1 cellular context compared by ENCODE assay signal in the genomic region with DNA sequence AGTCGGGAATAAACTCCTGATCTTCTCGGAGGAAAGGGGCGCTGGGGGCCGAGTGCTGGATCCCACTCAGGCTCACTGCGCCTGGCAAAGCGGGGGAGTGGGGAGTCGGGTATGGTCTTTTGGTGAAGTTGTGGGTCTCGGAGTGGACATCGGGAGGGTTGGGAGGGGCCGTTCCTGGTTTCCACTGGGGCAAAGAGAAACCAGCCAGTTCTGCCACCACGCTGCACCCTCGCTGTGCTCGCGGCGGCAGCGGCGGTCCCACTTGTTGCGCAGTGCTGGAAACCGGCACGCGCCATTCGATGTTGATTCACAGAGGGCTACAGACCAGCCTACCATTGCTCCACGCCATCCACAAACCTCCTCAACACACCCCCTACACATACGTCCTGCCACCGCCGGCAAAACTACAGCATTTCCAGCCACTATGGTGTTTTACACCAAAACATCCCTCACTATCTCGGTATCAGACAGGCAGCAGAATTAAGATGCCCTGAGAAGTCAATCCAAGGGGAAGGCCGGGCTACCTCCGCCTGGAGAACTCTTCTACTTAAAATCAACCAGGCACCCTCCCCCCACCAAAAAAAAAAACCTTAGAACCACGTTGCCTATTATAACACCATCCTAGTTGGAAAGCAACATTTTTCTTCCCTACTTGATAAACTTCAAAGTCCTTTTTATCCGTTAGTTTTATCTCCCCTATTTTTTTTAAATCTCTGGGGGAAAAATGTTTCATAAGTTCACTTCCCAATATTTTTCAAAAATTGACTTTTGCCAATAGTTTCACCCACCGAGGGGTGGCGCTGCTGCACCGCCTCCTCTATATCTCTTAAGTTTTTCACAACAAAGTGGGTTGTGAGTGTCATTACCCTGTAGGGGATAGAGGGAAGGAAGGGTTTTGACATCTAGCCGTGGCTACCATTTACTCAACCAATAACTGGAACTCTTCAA.
TF ChIP-seq lines count a peak whose summit lies in the region.

No MANE protein-coding gene starts in this region.

TF ChIP-seq in HepG2, 621 proteins besides CTCF, POLR2A, EP300 and RAD21 (continued from another document and continues in another):
- TF ChIP-seq, protein P1, sequence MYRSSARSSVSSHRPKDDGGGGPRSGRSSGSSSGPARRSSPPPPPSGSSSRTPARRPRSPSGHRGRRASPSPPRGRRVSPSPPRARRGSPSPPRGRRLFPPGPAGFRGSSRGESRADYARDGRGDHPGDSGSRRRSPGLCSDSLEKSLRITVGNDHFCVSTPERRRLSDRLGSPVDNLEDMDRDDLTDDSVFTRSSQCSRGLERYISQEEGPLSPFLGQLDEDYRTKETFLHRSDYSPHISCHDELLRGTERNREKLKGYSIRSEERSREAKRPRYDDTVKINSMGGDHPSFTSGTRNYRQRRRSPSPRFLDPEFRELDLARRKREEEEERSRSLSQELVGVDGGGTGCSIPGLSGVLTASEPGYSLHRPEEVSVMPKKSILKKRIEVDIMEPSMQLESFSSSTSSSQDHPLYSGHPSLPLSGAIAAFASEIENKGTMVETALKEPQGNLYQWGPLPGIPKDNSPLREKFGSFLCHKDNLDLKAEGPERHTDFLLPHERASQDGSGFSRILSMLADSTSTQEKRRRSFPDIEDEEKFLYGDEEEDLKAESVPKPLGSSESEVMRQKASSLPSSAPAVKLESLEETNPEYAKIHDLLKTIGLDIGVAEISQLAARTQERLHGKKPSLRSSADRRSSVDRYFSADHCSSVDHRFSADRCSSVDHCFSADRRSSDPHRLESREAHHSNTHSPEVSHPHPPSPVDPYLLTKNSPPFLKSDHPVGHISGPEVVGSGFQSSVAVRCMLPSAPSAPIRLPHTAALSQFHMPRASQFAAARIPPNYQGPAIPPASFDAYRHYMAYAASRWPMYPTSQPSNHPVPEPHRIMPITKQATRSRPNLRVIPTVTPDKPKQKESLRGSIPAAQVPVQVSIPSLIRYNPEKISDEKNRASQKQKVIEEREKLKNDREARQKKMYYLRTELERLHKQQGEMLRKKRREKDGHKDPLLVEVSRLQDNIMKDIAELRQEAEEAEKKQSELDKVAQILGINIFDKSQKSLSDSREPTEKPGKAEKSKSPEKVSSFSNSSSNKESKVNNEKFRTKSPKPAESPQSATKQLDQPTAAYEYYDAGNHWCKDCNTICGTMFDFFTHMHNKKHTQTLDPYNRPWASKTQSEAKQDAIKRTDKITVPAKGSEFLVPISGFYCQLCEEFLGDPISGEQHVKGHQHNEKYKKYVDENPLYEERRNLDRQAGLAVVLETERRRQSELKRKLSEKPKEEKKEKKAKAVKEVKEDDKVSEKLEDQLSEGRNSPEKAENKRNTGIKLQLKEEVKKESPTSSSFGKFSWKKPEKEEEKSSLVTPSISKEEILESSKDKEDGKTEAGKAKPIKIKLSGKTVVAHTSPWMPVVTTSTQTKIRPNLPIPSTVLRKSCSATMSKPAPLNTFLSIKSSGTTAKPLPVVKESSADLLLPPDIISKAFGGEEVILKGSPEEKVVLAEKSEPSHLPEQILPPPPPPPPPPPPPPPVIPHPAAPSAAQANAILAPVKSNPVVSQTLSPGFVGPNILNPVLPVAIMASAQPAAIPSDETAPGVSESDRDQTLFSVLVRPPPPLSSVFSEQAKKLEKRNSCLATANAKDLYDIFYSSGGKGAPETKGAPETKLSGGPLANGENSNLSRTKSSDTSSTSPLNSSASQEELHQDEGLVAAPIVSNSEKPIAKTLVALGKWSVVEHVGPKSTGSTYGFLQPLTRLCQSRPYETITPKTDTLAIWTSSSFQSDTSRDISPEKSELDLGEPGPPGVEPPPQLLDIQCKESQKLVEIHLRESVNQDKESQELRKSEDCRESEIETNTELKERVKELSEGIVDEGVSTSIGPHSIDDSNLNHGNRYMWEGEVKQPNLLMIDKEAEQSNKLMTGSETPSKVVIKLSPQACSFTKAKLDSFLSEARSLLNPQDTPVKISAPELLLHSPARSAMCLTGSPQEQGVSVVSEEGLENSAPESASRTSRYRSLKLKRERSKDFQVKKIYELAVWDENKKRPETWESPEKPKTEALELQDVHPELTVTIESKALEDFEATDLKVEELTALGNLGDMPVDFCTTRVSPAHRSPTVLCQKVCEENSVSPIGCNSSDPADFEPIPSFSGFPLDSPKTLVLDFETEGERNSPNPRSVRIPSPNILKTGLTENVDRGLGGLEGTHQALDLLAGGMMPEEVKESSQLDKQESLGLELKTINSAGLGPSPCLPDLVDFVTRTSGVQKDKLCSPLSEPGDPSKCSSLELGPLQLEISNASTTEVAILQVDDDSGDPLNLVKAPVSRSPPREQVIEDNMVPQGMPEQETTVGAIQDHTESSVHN (CRISPR knock-in tag; IDR thresholded peaks at IDR 0.05), result 0 out of 2 replicates have a peak, but pooled peaks have one; percentile 37
- TF ChIP-seq NFE2L2 (IDR thresholded peaks at IDR 0.05; ENCODE audit: low read length) (no peak), CBX1 (IDR thresholded peaks at IDR 0.05; ENCODE audit: low read depth) (no peak), SSRP1 (CRISPR knock-in tag; IDR thresholded peaks at IDR 0.05) (no peak), ZNF660 (CRISPR knock-in tag; IDR thresholded peaks at IDR 0.05; ENCODE audit: borderline replicate concordance, low read depth) (no peak), ZNF776 (CRISPR knock-in tag; IDR thresholded peaks at IDR 0.05) (0 out of 2 replicates have a peak, but pooled peaks have one; percentile 51), SAFB2 (CRISPR knock-in tag; IDR thresholded peaks at IDR 0.05; ENCODE audit: borderline replicate concordance, low read depth) (no peak), CBFB (CRISPR knock-in tag; IDR thresholded peaks at IDR 0.05) (no peak), ZNF709 (CRISPR knock-in tag; IDR thresholded peaks at IDR 0.05) (0 out of 2 replicates have a peak, but pooled peaks have one; percentile 36), BRCA1 (CRISPR knock-in tag; IDR thresholded peaks at IDR 0.05) (no peak), ZNF749 (CRISPR knock-in tag; IDR thresholded peaks at IDR 0.05; ENCODE audit: borderline replicate concordance) (no peak), SATB2 (CRISPR knock-in tag; IDR thresholded peaks at IDR 0.05) (no peak), ZNF547 (CRISPR knock-in tag; IDR thresholded peaks at IDR 0.05) (no peak), ZNF546 (CRISPR knock-in tag; conservative IDR thresholded peaks at IDR 0.05) (no peak), SNRNP70 (IDR thresholded peaks at IDR 0.05; ENCODE audit: low read depth, low read length) (no peak), ZMYM4 (CRISPR knock-in tag; IDR thresholded peaks at IDR 0.05) (peak; percentile 44), NFYC (CRISPR knock-in tag; IDR thresholded peaks at IDR 0.05) (no peak), ZSCAN12 (CRISPR knock-in tag; IDR thresholded peaks at IDR 0.05) (no peak), ISX (CRISPR knock-in tag; conservative IDR thresholded peaks at IDR 0.05) (no peak), ZNF225 (CRISPR knock-in tag; IDR thresholded peaks at IDR 0.05) (no peak), JARID2 (CRISPR knock-in tag; IDR thresholded peaks at IDR 0.05; ENCODE audit: insufficient replicate concordance) (no peak), RBFOX2 (IDR thresholded peaks at IDR 0.05; ENCODE audit: low read depth, low read length) (peak; percentile 82), ZBTB20 (CRISPR knock-in tag; IDR thresholded peaks at IDR 0.05; ENCODE audit: borderline replicate concordance, low read depth) (no peak), ZNF282 (IDR thresholded peaks at IDR 0.05; ENCODE audit: partially characterized antibody) (no peak), ARNT2 (CRISPR knock-in tag; IDR thresholded peaks at IDR 0.05; ENCODE audit: low read depth) (0 out of 2 replicates have a peak, but pooled peaks have one; percentile 53), ZNF781 (CRISPR knock-in tag; IDR thresholded peaks at IDR 0.05; ENCODE audit: borderline replicate concordance, not compliant biosample characterization) (peak; percentile 32), YY1 (IDR thresholded peaks at IDR 0.05; ENCODE audit: insufficient read depth, insufficient replicate concordance, low read depth, low read length) (peak; percentile 27)
- TF ChIP-seq, protein P2, sequence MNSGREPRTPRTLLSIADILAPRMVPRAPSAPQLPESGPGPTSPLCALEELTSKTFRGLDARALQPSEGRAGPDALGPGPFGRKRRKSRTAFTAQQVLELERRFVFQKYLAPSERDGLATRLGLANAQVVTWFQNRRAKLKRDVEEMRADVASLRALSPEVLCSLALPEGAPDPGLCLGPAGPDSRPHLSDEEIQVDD (CRISPR knock-in tag; IDR thresholded peaks at IDR 0.05; ENCODE audit: borderline replicate concordance), result no peak
- TF ChIP-seq, protein P3, sequence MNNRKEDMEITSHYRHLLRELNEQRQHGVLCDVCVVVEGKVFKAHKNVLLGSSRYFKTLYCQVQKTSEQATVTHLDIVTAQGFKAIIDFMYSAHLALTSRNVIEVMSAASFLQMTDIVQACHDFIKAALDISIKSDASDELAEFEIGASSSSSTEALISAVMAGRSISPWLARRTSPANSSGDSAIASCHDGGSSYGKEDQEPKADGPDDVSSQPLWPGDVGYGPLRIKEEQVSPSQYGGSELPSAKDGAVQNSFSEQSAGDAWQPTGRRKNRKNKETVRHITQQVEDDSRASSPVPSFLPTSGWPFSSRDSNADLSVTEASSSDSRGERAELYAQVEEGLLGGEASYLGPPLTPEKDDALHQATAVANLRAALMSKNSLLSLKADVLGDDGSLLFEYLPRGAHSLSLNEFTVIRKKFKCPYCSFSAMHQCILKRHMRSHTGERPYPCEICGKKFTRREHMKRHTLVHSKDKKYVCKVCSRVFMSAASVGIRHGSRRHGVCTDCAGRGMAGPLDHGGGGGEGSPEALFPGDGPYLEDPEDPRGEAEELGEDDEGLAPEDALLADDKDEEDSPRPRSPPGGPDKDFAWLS (CRISPR knock-in tag; IDR thresholded peaks at IDR 0.05; ENCODE audit: borderline replicate concordance), result no peak
- TF ChIP-seq, protein P4, sequence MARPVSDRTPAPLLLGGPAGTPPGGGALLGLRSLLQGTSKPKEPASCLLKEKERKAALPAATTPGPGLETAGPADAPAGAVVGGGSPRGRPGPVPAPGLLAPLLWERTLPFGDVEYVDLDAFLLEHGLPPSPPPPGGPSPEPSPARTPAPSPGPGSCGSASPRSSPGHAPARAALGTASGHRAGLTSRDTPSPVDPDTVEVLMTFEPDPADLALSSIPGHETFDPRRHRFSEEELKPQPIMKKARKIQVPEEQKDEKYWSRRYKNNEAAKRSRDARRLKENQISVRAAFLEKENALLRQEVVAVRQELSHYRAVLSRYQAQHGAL (CRISPR knock-in tag; IDR thresholded peaks at IDR 0.05; ENCODE audit: not compliant biosample characterization), result no peak
- TF ChIP-seq, protein P5, sequence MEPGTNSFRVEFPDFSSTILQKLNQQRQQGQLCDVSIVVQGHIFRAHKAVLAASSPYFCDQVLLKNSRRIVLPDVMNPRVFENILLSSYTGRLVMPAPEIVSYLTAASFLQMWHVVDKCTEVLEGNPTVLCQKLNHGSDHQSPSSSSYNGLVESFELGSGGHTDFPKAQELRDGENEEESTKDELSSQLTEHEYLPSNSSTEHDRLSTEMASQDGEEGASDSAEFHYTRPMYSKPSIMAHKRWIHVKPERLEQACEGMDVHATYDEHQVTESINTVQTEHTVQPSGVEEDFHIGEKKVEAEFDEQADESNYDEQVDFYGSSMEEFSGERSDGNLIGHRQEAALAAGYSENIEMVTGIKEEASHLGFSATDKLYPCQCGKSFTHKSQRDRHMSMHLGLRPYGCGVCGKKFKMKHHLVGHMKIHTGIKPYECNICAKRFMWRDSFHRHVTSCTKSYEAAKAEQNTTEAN (CRISPR knock-in tag; conservative IDR thresholded peaks at IDR 0.05), result no peak
- TF ChIP-seq, protein P6, sequence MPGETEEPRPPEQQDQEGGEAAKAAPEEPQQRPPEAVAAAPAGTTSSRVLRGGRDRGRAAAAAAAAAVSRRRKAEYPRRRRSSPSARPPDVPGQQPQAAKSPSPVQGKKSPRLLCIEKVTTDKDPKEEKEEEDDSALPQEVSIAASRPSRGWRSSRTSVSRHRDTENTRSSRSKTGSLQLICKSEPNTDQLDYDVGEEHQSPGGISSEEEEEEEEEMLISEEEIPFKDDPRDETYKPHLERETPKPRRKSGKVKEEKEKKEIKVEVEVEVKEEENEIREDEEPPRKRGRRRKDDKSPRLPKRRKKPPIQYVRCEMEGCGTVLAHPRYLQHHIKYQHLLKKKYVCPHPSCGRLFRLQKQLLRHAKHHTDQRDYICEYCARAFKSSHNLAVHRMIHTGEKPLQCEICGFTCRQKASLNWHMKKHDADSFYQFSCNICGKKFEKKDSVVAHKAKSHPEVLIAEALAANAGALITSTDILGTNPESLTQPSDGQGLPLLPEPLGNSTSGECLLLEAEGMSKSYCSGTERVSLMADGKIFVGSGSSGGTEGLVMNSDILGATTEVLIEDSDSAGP (CRISPR knock-in tag; IDR thresholded peaks at IDR 0.05; ENCODE audit: borderline replicate concordance), result peak; percentile 33; the same call in 1 of the 2 replicates
- TF ChIP-seq, protein P7, sequence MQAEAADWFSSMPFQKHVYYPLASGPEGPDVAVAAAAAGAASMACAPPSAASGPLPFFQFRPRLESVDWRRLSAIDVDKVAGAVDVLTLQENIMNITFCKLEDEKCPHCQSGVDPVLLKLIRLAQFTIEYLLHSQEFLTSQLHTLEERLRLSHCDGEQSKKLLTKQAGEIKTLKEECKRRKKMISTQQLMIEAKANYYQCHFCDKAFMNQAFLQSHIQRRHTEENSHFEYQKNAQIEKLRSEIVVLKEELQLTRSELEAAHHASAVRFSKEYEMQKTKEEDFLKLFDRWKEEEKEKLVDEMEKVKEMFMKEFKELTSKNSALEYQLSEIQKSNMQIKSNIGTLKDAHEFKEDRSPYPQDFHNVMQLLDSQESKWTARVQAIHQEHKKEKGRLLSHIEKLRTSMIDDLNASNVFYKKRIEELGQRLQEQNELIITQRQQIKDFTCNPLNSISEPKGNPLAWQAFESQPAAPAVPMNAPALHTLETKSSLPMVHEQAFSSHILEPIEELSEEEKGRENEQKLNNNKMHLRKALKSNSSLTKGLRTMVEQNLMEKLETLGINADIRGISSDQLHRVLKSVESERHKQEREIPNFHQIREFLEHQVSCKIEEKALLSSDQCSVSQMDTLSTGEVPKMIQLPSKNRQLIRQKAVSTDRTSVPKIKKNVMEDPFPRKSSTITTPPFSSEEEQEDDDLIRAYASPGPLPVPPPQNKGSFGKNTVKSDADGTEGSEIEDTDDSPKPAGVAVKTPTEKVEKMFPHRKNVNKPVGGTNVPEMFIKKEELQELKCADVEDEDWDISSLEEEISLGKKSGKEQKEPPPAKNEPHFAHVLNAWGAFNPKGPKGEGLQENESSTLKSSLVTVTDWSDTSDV (CRISPR knock-in tag; IDR thresholded peaks at IDR 0.05), result no peak
